In the genomic region with DNA sequence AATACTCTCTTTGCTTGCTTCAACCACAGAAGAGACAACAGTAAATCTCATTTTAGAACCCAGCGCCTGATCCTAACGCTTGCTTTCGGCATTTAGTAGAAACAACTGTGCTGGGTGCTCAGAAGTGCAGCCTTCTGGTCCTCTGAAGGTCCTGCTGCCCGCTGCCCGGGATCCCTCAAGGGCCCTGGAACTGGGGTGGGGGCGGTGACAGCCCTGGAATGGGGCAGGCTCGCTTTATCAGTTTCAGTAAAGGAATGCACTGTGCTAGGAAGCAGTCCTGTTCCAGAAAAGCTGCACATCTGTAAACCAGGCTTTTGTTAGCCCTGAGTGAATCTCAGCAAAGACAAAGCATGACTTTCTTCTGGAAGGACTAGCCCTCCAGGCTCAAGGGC, we compare ENCODE assay signal across 11 cellular contexts.
DNase-seq lines count a peak whose midpoint lies in the region; ATAC-seq, FAIRE-seq and TF ChIP-seq lines count a peak whose summit lies in the region.
"Had no signal": no experiment of that assay in that cellular context is flagged by ENCODE, and none has a peak within 500 bp of the region (broad histone marks: within the 10 kb centered on the region; RNA-seq: fewer than 3 reads in every experiment).

No MANE protein-coding gene starts in this region.

- H3K27ac Mint-ChIP-seq in endothelial cell (ENCODE audit: unreplicated experiment), result no peak overlapping the region

- H3K36me3 ChIP-seq in adipocyte (ENCODE audit: control insufficient read depth, insufficient read depth, low read length, severe bottlenecking) (peaks cover 18% of the 10 kb centered on the region), pancreas (peaks cover 0 to 14% (median 7%) of the 10 kb centered on the region in 3 donors), BE2C (no peaks in the 10 kb centered on the region), A673 (ENCODE audit: insufficient read depth, low read length, poor library complexity, severe bottlenecking) (no peaks in the 10 kb centered on the region)

- H3K4me1 Mint-ChIP-seq in endothelial cell (ENCODE audit: unreplicated experiment), result peaks cover 26% of the 10 kb centered on the region

- CTCF ChIA-PET in AG04449 (lab: Yijun Ruan, JAX) (interaction anchor here (1.3 to 2.4 kb wide), 8 partner anchors 9 to 73 kb away, joined by 3 to 13 read pairs (median 6); no protein-coding TSS in a partner anchor), A673 (lab: Charles Lee) (no interaction called here)

- peaks cover 12% of the 10 kb centered on the region for H3K27me3 Mint-ChIP-seq in endothelial cell (ENCODE audit: unreplicated experiment)

- H3K27ac ChIP-seq in pancreas (peak overlapping the region; percentile 2 to 67 (median 50)), A673 (ENCODE audit: low read depth, low read length, poor library complexity, severe bottlenecking) (no peak overlapping the region)
- H3K27ac ChIP-seq: KMS-11 had no signal

- H3K4me1 ChIP-seq in adipocyte (ENCODE audit: control insufficient read depth, insufficient read depth, low read length) (peaks cover 35% of the 10 kb centered on the region), pancreas (peaks cover 0 to 6% (median 5%) of the 10 kb centered on the region in 3 donors), BE2C (peaks cover 12% of the 10 kb centered on the region), A673 (ENCODE audit: insufficient read depth, low read length, poor library complexity, severe bottlenecking) (no peaks in the 10 kb centered on the region)

- peak; percentile 3 to 10 (median 6) for ATAC-seq in pancreas

- H3K4me3 ChIP-seq in AG04449 (ENCODE audit: low read depth, low read length) (peak overlapping the region; percentile 55), adipocyte (ENCODE audit: low read length) (peak overlapping the region; percentile 60), pancreas (no peak overlapping the region), BE2C (ENCODE audit: low read depth, low read length) (no peak overlapping the region), A673 (ENCODE audit: low read depth, low read length, poor library complexity, severe bottlenecking) (no peak overlapping the region)

- no peaks in the 10 kb centered on the region for H3K27me3 ChIP-seq in adipocyte (replicated peaks; ENCODE audit: control insufficient read depth, insufficient read depth, low read length)
- no peaks in the 10 kb centered on the region for H3K27me3 ChIP-seq in pancreas
- H3K27me3 ChIP-seq in BE2C, result no peaks in the 10 kb centered on the region
- H3K27me3 ChIP-seq in A673 (replicated peaks; ENCODE audit: insufficient read depth, low read depth, low read length, poor library complexity), result peaks cover 7% of the 10 kb centered on the region

- no peak overlapping the region for H3K4me3 Mint-ChIP-seq in endothelial cell (ENCODE audit: unreplicated experiment)

- FAIRE-seq in pancreas (lab: Jason Lieb, UNC), result no peak
- FAIRE-seq: GM12892 had no signal

- no peaks in the 10 kb centered on the region for H3K9me3 ChIP-seq in adipocyte (ENCODE audit: control insufficient read depth, low read length)
- H3K9me3 ChIP-seq in pancreas, result no peaks in the 10 kb centered on the region
- H3K9me3 ChIP-seq in BE2C, result no peaks in the 10 kb centered on the region
- H3K9me3 ChIP-seq in A673 (ENCODE audit: low read depth, low read length, poor library complexity, severe bottlenecking), result no peaks in the 10 kb centered on the region

- POLR2A ChIA-PET in AG04449 (lab: Yijun Ruan, JAX) (interaction anchor here (1.2 kb wide), 1 partner anchor 36 kb away, joined by 3 read pairs; no protein-coding TSS in a partner anchor), A673 (lab: Charles Lee; ENCODE audit: low non-redundant PET) (no interaction called here)

- WGBS in pancreas, 2 donors, result 79 to 92% methylated on average over 7 of the region's 7 CpGs

- BruUV-seq in A673 (replicated peaks; lab: Mats Ljungman, UMichigan), result no TSS peak

- no peak for DNase-seq in AG04449 (ENCODE audit: low read depth, low spot score)
- DNase-seq in adipocyte (ENCODE audit: low read depth), result no peak
- peak; percentile 76 for DNase-seq in cardiac septum (ENCODE audit: low spot score)
- no peak for DNase-seq in pancreas
- no peak for DNase-seq in endothelial cell (ENCODE audit: low spot score)
- DNase-seq in BE2C, result no peak
- no peak for DNase-seq in A673 (ENCODE audit: low spot score)
- no peak for DNase-seq in activated CD8-positive, alpha-beta memory T cell treated with anti-CD3 and anti-CD28 coated beads, Interleukin-2, amount 50 U/mL, for 48 hours
- DNase-seq: stimulated activated CD4-positive, alpha-beta T cell treated with anti-CD3 and anti-CD28 coated beads, Interleukin-2, amount 100 ng/mL, for 48 hours had no signal

- intact Hi-C loops in cardiac septum (cut with DNase I) (no loop called here), pancreas (cut with DNase I) (no loop called here), A673 (cut with micrococcal nuclease; ENCODE audit: unreplicated experiment) (no loop called here)

- H3K9me3 Mint-ChIP-seq in endothelial cell (ENCODE audit: unreplicated experiment), result no peaks in the 10 kb centered on the region

- peaks cover 6% of the 10 kb centered on the region for H3K36me3 Mint-ChIP-seq in endothelial cell (ENCODE audit: low read depth, unreplicated experiment)

- H3K9ac ChIP-seq in adipocyte (ENCODE audit: low read length), result peak overlapping the region; percentile 40
- H3K9ac ChIP-seq: KMS-11 had no signal

- no peak for TF ChIP-seq CTCF in AG04449 (IDR thresholded peaks at IDR 0.05; ENCODE audit: insufficient read depth, low read length, missing control alignments)
- TF ChIP-seq CTCF in pancreas (IDR thresholded peaks at IDR 0.05), result no peak
- no peak for TF ChIP-seq CTCF in endothelial cell (IDR thresholded peaks at IDR 0.05; ENCODE audit: unreplicated experiment)
- TF ChIP-seq CTCF in BE2C (IDR thresholded peaks at IDR 0.05; ENCODE audit: low read depth, low read length), result no peak
- TF ChIP-seq CTCF in A673 (conservative IDR thresholded peaks at IDR 0.05; ENCODE audit: low read depth, low read length), result no peak

Comparison
In these comparisons a context has a peak if more than half of its experiments do, and no peak if none do; other contexts are left out.
1. H3K4me3 ChIP-seq: peak in AG04449 (single experiment) and adipocyte (single experiment); none in pancreas (0 of 4), BE2C (single experiment) and A673 (single experiment).